Comparison of ENCODE assay signal across 9 cellular contexts in the genomic region with DNA sequence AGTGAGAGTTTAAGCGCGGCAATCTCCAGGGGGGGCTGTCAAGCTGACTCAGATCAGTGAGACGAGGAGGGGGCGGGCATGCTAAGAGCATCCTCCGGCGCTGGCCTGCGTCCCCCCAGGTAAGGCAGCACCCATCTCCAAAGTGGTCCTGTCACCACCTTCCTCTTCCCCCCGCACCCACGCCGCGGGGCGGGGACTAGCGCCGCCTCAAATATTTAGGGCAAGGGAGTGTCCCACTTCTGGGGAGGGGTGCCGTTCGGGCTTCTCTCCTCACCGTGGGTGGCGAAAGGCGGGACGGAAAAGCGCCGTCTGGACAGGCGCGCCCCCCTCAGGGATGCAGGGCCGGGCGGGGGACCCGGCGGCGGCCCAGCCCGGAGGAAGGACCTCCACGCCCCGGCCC. TPM values are rescaled to one million over a fixed set of nuclear protein-coding genes. Genes with fewer than 3 reads are reported as not detected.
A peak's percentile ranks its signal among the peaks of the same experiment; 100 is the strongest.
DNase-seq lines count a peak whose midpoint lies in the region; TF ChIP-seq lines count a peak whose summit lies in the region.
"Had no signal": no experiment of that assay in that cellular context is flagged by ENCODE, and none has a peak within 500 bp of the region (broad histone marks: within the 10 kb centered on the region; RNA-seq: fewer than 3 reads in every experiment).

No MANE protein-coding gene starts in this region.

- peaks cover 7% of the 10 kb centered on the region for H3K4me1 Mint-ChIP-seq in progenitor cell of endocrine pancreas (ENCODE audit: low read depth)

- H3K27ac Mint-ChIP-seq in progenitor cell of endocrine pancreas = no peak overlapping the region

- H3K9me3 ChIP-seq in MG63 = peaks cover 8% of the 10 kb centered on the region

- H3K4me3 Mint-ChIP-seq in progenitor cell of endocrine pancreas (ENCODE audit: low read depth) = peak overlapping the region; percentile 71

- H3K4me3 ChIP-seq in MG63 = peak overlapping the region; percentile 38
- H3K4me3 ChIP-seq in choroid plexus epithelial cell (ENCODE audit: low read depth, low read length) = peak overlapping the region; percentile 67

- peaks cover 48% of the 10 kb centered on the region for H3K27me3 Mint-ChIP-seq in progenitor cell of endocrine pancreas

- peaks cover 14% of the 10 kb centered on the region for H3K9me3 Mint-ChIP-seq in progenitor cell of endocrine pancreas (ENCODE audit: low read depth)

- peak; percentile 12 for DNase-seq in stimulated activated CD4-positive, alpha-beta T cell treated with anti-CD3 and anti-CD28 coated beads, Interleukin-4, amount 100 ng/mL, for 1 hour
- DNase-seq in stimulated activated CD4-positive, alpha-beta T cell treated with anti-CD3 and anti-CD28 coated beads, Interleukin-12 subunit alpha, Interleukin-12 subunit beta, amount 100 ng/mL, for 4 hours = no peak
- no peak for DNase-seq in MG63
- DNase-seq in choroid plexus epithelial cell (ENCODE audit: low read depth) = no peak
- no peak for DNase-seq in progenitor cell of endocrine pancreas (ENCODE audit: low spot score, unreplicated experiment)
- no peak for DNase-seq in NCI-H1694 (lab: John Stamatoyannopoulos, UW)
- DNase-seq in NCI-H1417 treated with DMSO at 0.1 percent for 48 hours (lab: John Stamatoyannopoulos, UW) = no peak
- no peak for DNase-seq in cortex of kidney (lab: John Stamatoyannopoulos, UW)

- TF ChIP-seq CTCF in choroid plexus epithelial cell (conservative IDR thresholded peaks at IDR 0.05; ENCODE audit: low read depth, low read length) = no peak
- no peak for TF ChIP-seq CTCF in progenitor cell of endocrine pancreas (IDR thresholded peaks at IDR 0.05; ENCODE audit: unreplicated experiment)

- peaks cover 4% of the 10 kb centered on the region; the same call in 1 of the 2 replicates for H3K27me3 ChIP-seq in MG63

- H3K36me3 ChIP-seq in MG63 = no peaks in the 10 kb centered on the region

- no peaks in the 10 kb centered on the region for H3K36me3 Mint-ChIP-seq in progenitor cell of endocrine pancreas (ENCODE audit: insufficient read depth)

RNA-seq across cellular contexts. Expression of gene TOX2, which starts 0.4 kb away (rescaled TPM):
- 0.89 TPM in 1 of 2 replicates, not detected in the other for total RNA-seq in MG63 (2014; rRNA removed; shearing (Covaris generic); ENCODE audit: low replicate concordance)
- total RNA-seq in progenitor cell of endocrine pancreas = 2.5 and 2.8 TPM in 2 replicates
- total RNA-seq: bronchial epithelial cell had no signal
